ENCODE assay signal across 1 cellular context in the genomic region with DNA sequence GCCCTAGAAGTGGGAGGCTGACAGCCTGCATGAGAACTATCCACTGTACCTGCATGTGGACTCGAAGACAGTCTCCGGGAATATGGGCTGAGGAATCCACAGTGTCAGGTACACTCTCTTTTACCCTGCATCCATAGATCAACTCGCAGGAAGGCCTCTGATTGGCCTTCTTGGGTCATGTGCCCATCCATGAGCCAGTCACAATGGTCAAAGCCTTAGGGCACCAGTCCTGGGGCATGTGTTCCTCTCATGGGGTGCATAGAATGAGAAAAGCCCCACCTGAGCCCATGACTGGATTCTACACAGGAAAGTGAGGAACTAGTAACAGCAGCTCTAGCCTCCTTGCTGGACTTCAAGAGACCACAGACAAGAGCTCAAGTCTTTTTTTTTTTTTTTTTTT.
TF ChIP-seq lines count a peak whose summit lies in the region.

No MANE protein-coding gene starts in this region.

TF ChIP-seq in GM23338, 12 proteins besides CTCF, POLR2A, EP300 and RAD21 (continued from another document):
- TF ChIP-seq ZNF331 (CRISPR knock-in tag; IDR thresholded peaks at IDR 0.05; ENCODE audit: low read depth) = no peak
- no peak for TF ChIP-seq JUNB (IDR thresholded peaks at IDR 0.05; ENCODE audit: unreplicated experiment)
TF ChIP-seq in GM23338: peak in this region for 0.
